1 cellular context compared by ENCODE assay signal in the genomic region with DNA sequence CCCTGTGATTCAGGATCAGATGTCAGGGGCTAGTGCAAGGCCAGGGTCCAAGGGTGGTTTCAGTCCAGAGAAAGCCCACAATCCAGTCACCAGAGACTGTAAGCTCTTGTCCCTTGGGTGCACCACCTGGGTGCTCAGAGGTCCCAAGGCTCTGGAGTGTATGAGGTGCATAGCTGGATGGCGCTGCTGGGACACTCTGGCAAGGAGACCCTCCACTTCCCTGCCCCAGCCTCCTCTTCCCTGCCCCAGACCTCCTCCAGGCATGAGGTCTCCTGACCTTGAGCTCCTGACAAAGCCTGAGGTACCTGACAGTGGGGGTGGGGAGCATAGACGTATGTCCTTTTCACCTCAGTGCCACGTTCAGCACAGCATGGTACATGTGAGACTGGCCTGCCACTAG.
TF ChIP-seq lines count a peak whose summit lies in the region.

No MANE protein-coding gene starts in this region.

TF ChIP-seq in K562, 482 proteins besides CTCF, POLR2A, EP300 and RAD21:
- TF ChIP-seq PCBP2 (IDR thresholded peaks at IDR 0.05; ENCODE audit: low read depth, low read length, poor library complexity, severe bottlenecking) (no peak), SREBF2 (CRISPR knock-in tag; IDR thresholded peaks at IDR 0.05) (no peak), MECOM (CRISPR knock-in tag; IDR thresholded peaks at IDR 0.05) (no peak), ZNF41 (CRISPR knock-in tag; conservative IDR thresholded peaks at IDR 0.05) (no peak), HNRNPLL (IDR thresholded peaks at IDR 0.05; ENCODE audit: low read depth, low read length, poor library complexity, severe bottlenecking) (no peak), NKRF (IDR thresholded peaks at IDR 0.05; ENCODE audit: borderline replicate concordance) (no peak), ZNF561 (CRISPR knock-in tag; conservative IDR thresholded peaks at IDR 0.05) (no peak), SPI1 (IDR thresholded peaks at IDR 0.05; ENCODE audit: borderline replicate concordance, low read depth, low read length) (no peak)
TF ChIP-seq in K562: peak in this region for 0.
